Comparison of ENCODE assay signal across 2 cellular contexts in the genomic region with DNA sequence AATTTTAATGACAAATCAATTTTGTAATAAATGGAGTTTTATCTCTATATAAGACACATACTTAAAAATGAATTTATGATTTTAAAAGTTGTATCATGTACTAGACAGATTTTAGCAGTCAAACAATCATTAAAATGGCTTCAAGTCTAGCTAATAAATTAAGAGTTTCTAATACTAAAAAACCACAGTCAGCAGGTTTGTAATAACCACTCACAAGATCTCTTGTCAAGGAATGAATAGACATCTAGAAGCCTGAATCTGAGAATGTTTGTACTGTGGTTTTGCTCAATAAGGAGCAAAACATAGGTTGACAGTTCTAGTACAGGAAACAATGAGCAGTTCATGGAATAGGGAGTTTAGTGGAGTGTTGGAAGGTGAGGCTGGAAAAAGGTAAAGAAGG.
TF ChIP-seq lines count a peak whose summit lies in the region.

No MANE protein-coding gene starts in this region.

TF ChIP-seq in IMR-90, 13 proteins besides CTCF, POLR2A, EP300 and RAD21:
- TF ChIP-seq, protein P1, sequence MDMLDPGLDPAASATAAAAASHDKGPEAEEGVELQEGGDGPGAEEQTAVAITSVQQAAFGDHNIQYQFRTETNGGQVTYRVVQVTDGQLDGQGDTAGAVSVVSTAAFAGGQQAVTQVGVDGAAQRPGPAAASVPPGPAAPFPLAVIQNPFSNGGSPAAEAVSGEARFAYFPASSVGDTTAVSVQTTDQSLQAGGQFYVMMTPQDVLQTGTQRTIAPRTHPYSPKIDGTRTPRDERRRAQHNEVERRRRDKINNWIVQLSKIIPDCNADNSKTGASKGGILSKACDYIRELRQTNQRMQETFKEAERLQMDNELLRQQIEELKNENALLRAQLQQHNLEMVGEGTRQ (IDR thresholded peaks at IDR 0.05; ENCODE audit: low read depth, low read length) = no peak
- peak; percentile 58; the same call in 1 of the 2 replicates for TF ChIP-seq MAFK (IDR thresholded peaks at IDR 0.05; ENCODE audit: low read depth, low read length)

TF ChIP-seq in H1, 55 proteins besides CTCF, POLR2A, EP300 and RAD21:
- no peak for TF ChIP-seq EGR1 (IDR thresholded peaks at IDR 0.05; ENCODE audit: borderline replicate concordance, low read depth, low read length)
- TF ChIP-seq SP1 (IDR thresholded peaks at IDR 0.05; ENCODE audit: low read depth, low read length) = no peak
- TF ChIP-seq SIN3A (conservative IDR thresholded peaks at IDR 0.05 in 1 of 2, IDR thresholded peaks at IDR 0.05 in 1 of 2; ENCODE audit: low read depth in 1 of 2, low read length in 2 of 2) = no peak
- no peak for TF ChIP-seq ASH2L (IDR thresholded peaks at IDR 0.05; ENCODE audit: low read length)
- TF ChIP-seq TAF7 (optimal IDR thresholded peaks at IDR 0.05; ENCODE audit: borderline replicate concordance, low read depth, low read length) = no peak
- TF ChIP-seq POU5F1 (IDR thresholded peaks at IDR 0.05; ENCODE audit: low read depth, low read length) = no peak
- no peak for TF ChIP-seq CBX5 (IDR thresholded peaks at IDR 0.05; ENCODE audit: low read depth, low read length)
- TF ChIP-seq CREB1 (IDR thresholded peaks at IDR 0.05) = no peak
- no peak for TF ChIP-seq HDAC2 (IDR thresholded peaks at IDR 0.05; ENCODE audit: borderline replicate concordance in 1 of 2, low read depth in 2 of 2, low read length in 2 of 2)
- no peak for TF ChIP-seq RXRA (IDR thresholded peaks at IDR 0.05; ENCODE audit: insufficient read depth, low read depth, low read length)
- no peak for TF ChIP-seq CHD2 (IDR thresholded peaks at IDR 0.05; ENCODE audit: low read length)
- no peak for TF ChIP-seq JUN (IDR thresholded peaks at IDR 0.05; ENCODE audit: low read depth, low read length)
- TF ChIP-seq TAF1 (IDR thresholded peaks at IDR 0.05; ENCODE audit: low read depth, low read length) = no peak
- TF ChIP-seq GABPA (IDR thresholded peaks at IDR 0.05; ENCODE audit: borderline replicate concordance, insufficient read depth, low read length) = no peak
- TF ChIP-seq KDM4A (IDR thresholded peaks at IDR 0.05; ENCODE audit: low read depth, low read length, severe bottlenecking) = no peak
- TF ChIP-seq FOSL1 (IDR thresholded peaks at IDR 0.05; ENCODE audit: insufficient read depth, low read depth, low read length) = no peak
- no peak for TF ChIP-seq TCF12 (IDR thresholded peaks at IDR 0.05; ENCODE audit: low read depth, low read length)
- no peak for TF ChIP-seq KDM1A (IDR thresholded peaks at IDR 0.05; ENCODE audit: borderline replicate concordance, low read length)
